Comparison of ENCODE assay signal across 1 cellular context in the genomic region with DNA sequence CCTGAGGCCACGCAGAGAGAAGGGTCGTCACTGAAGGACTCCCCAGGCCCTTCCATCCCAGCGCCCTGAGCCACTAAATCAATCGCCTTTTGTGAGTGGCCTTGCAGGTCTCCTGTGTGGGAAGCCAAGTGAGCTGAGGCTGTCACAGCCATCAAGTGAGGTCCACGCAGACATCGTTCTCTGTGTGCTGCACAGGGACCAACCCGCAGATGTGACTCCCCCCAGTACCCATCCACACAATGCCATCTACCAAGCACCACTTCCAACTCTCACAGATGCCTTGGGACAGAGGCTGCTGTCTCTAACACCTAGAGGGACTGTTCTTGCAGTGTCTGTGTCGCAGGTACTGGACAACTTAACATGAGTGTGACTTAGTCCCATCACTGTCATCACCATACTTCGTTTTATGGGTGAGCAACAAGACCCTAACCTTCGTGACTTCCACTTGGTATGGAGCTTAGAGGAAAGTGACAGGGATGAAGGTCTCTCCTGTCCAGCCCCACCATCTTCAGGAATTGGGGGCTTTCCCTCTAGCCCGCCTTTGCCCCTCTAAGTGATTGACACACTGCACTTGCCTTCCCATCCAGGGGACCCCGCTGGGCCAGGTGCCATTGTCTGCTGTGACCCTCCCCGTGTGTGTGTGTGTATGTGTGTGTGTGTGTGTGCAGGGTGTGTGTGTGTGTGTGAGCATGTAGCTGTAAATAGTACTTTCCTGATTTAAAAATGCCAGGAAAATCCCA.
TF ChIP-seq lines count a peak whose summit lies in the region.

No MANE protein-coding gene starts in this region.

TF ChIP-seq in HEK293, 187 proteins besides CTCF, POLR2A, EP300 and RAD21 (continued from another document):
- TF ChIP-seq, protein P1, sequence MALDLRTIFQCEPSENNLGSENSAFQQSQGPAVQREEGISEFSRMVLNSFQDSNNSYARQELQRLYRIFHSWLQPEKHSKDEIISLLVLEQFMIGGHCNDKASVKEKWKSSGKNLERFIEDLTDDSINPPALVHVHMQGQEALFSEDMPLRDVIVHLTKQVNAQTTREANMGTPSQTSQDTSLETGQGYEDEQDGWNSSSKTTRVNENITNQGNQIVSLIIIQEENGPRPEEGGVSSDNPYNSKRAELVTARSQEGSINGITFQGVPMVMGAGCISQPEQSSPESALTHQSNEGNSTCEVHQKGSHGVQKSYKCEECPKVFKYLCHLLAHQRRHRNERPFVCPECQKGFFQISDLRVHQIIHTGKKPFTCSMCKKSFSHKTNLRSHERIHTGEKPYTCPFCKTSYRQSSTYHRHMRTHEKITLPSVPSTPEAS (tag by site-specific recombination; IDR thresholded peaks at IDR 0.05) = 0 out of 2 replicates have a peak, but pooled peaks have one; percentile 35
- TF ChIP-seq TRIM28 (IDR thresholded peaks at IDR 0.05; ENCODE audit: borderline replicate concordance, low read length) (no peak), ZNF571 (tag by site-specific recombination; IDR thresholded peaks at IDR 0.05) (no peak), ZFP3 (tag by site-specific recombination; IDR thresholded peaks at IDR 0.05; ENCODE audit: low read depth) (no peak), YY2 (tag by site-specific recombination; IDR thresholded peaks at IDR 0.05) (no peak)
TF ChIP-seq in HEK293: peak in this region for 1.
